ENCODE assay signal across 13 cellular contexts in genomic region chr1:181018901-181019681, GRCh38. TPM values are rescaled to one million over a fixed set of nuclear protein-coding genes. Genes with fewer than 3 reads are reported as not detected.
DNase-seq lines count a peak whose midpoint lies in the region; ATAC-seq, FAIRE-seq and TF ChIP-seq lines count a peak whose summit lies in the region.
"Had no signal": no experiment of that assay in that cellular context is flagged by ENCODE, and none has a peak within 500 bp of the region (broad histone marks: within the 10 kb centered on the region; RNA-seq: fewer than 3 reads in every experiment).

No MANE protein-coding gene starts in this region.

- H3K9me3 Mint-ChIP-seq in activated CD8-positive, alpha-beta memory T cell treated with anti-CD3 and anti-CD28 coated beads, Interleukin-2, amount 10 ng/mL, durations not matched to agents 7 days and 5 days (ENCODE audit: low read depth): no peaks in the 10 kb centered on the region

- TF ChIP-seq RAD21 in K562 (CRISPR knock-in tag; conservative IDR thresholded peaks at IDR 0.05 in 1 of 2, IDR thresholded peaks at IDR 0.05 in 1 of 2): no peak

- peak overlapping the region; percentile 39 for H3K27ac Mint-ChIP-seq in activated CD8-positive, alpha-beta memory T cell treated with anti-CD3 and anti-CD28 coated beads, Interleukin-2, amount 10 ng/mL, durations not matched to agents 7 days and 5 days

- TSS peak; percentile 11 for BruUV-seq in K562 (replicated peaks; lab: Mats Ljungman, UMichigan)

- H2AFZ ChIP-seq in K562 (ENCODE audit: low read depth, low read length) (no peak overlapping the region), osteoblast (ENCODE audit: low read length) (no peak overlapping the region)

- peaks cover 13% of the 10 kb centered on the region; the same call in 1 of the 2 replicates for H4K20me1 ChIP-seq in K562 (replicated peaks; ENCODE audit: control insufficient read depth, insufficient read depth, low read length)
- H4K20me1 ChIP-seq in osteoblast (ENCODE audit: insufficient read depth, low read length): peaks cover 39% of the 10 kb centered on the region

- WGBS in K562 (ENCODE audit: insufficient coverage, low coverage, missing lambda C conversion rate): 47% methylated on average over 1 of the region's 1 CpG

- H3K27me3 Mint-ChIP-seq in activated CD8-positive, alpha-beta memory T cell treated with anti-CD3 and anti-CD28 coated beads, Interleukin-2, amount 10 ng/mL, durations not matched to agents 7 days and 5 days: no peaks in the 10 kb centered on the region

- TF ChIP-seq CTCF in K562 (IDR thresholded peaks at IDR 0.05 in 2 of 3, conservative IDR thresholded peaks at IDR 0.05 in 1 of 3; ENCODE audit: insufficient read depth in 2 of 3, low read depth in 1 of 3, low read length in 3 of 3) (no peak), osteoblast (IDR thresholded peaks at IDR 0.05; ENCODE audit: extremely low read depth, low read depth, low read length) (no peak)

- H3K4me2 ChIP-seq in K562 (ENCODE audit: insufficient read depth, low read length) (no peak overlapping the region), osteoblast (ENCODE audit: insufficient read depth, low read length) (peak overlapping the region; percentile 8)

- TF ChIP-seq POLR2A in K562 (conservative IDR thresholded peaks at IDR 0.05): no peak

- H3K4me1 ChIP-seq in K562 (replicated peaks in 1 of 2; ENCODE audit: control insufficient read depth in 2 of 2, insufficient read depth in 2 of 2, low read length in 2 of 2) (peaks cover 8 to 13% of the 10 kb centered on the region in 2 experiments; a peak in 3 of 5 replicates), osteoblast (ENCODE audit: insufficient read depth, low read length) (peaks cover 20% of the 10 kb centered on the region)

- peaks cover 39% of the 10 kb centered on the region for H3K4me1 Mint-ChIP-seq in activated CD8-positive, alpha-beta memory T cell treated with anti-CD3 and anti-CD28 coated beads, Interleukin-2, amount 10 ng/mL, durations not matched to agents 7 days and 5 days

- no peak for ATAC-seq in activated CD8-positive, alpha-beta memory T cell treated with anti-CD3 and anti-CD28 coated beads, Interleukin-2, amount 10 ng/mL, durations not matched to agents 7 days and 5 days
- ATAC-seq in K562: no peak

- H3K9me1 ChIP-seq in K562 (ENCODE audit: control insufficient read depth, insufficient read depth, low read length): no peaks in the 10 kb centered on the region

- H3K79me2 ChIP-seq in K562 (ENCODE audit: control insufficient read depth, insufficient read depth, low read length) (peaks cover 80% of the 10 kb centered on the region), osteoblast (ENCODE audit: insufficient read depth, low read length) (peaks cover 73% of the 10 kb centered on the region)

- H3K9ac ChIP-seq in K562 (ENCODE audit: insufficient read depth in 1 of 2, low read depth in 2 of 2, low read length in 2 of 2): no peak overlapping the region

- peaks cover 12% of the 10 kb centered on the region for H3K36me3 Mint-ChIP-seq in activated CD8-positive, alpha-beta memory T cell treated with anti-CD3 and anti-CD28 coated beads, Interleukin-2, amount 10 ng/mL, durations not matched to agents 7 days and 5 days

- no peak overlapping the region for H3K4me3 Mint-ChIP-seq in activated CD8-positive, alpha-beta memory T cell treated with anti-CD3 and anti-CD28 coated beads, Interleukin-2, amount 10 ng/mL, durations not matched to agents 7 days and 5 days

- peaks cover 17% of the 10 kb centered on the region; the same call in 1 of the 3 replicates for H3K36me3 ChIP-seq in K562 (ENCODE audit: control insufficient read depth, insufficient read depth, low read length)
- H3K36me3 ChIP-seq in osteoblast (ENCODE audit: insufficient read depth, low read length): no peaks in the 10 kb centered on the region
- peaks cover 2% of the 10 kb centered on the region for H3K36me3 ChIP-seq in H7 (replicated peaks; ENCODE audit: control insufficient read depth, insufficient read depth, low read length)
- H3K36me3 ChIP-seq: cardiac muscle cell, right atrium auricular region, tibial artery had no signal

- H3K9me3 ChIP-seq in K562 (replicated peaks; ENCODE audit: control insufficient read depth, insufficient read depth, low read depth, low read length): no peaks in the 10 kb centered on the region
- H3K9me3 ChIP-seq in osteoblast (ENCODE audit: low read depth, low read length): no peaks in the 10 kb centered on the region
- H3K9me3 ChIP-seq: right atrium auricular region, tibial artery had no signal

- no peak overlapping the region for H3K27ac ChIP-seq in K562 (ENCODE audit: extremely low read depth, low read depth, low read length)
- H3K27ac ChIP-seq in osteoblast (ENCODE audit: low read depth, low read length): no peak overlapping the region
- H3K27ac ChIP-seq: cardiac muscle cell, right atrium auricular region, tibial artery had no signal

- no peak for FAIRE-seq in K562 (lab: Jason Lieb, UNC)

- H3K4me3 ChIP-seq in K562: no peak overlapping the region
- H3K4me3 ChIP-seq in osteoblast (ENCODE audit: insufficient read depth, low read length): no peak overlapping the region
- H3K4me3 ChIP-seq in H7 (ENCODE audit: insufficient read depth, low read depth, low read length): no peak overlapping the region
- H3K4me3 ChIP-seq: cardiac muscle cell, right atrium auricular region, tibial artery had no signal

- CTCF ChIA-PET in activated CD8-positive, alpha-beta memory T cell treated with anti-CD3 and anti-CD28 coated beads, Interleukin-2, amount 10 ng/mL, durations not matched to agents 7 days and 5 days (lab: Charles Lee): interaction anchor here (0.7 to 1.8 kb wide), 7 partner anchors 14 to 516 kb away, joined by 3 to 5 read pairs (median 3); partner anchors contain the start of gene ACBD6
- CTCF ChIA-PET in K562 (lab: Yijun Ruan, JAX; ENCODE audit: low intra/inter-chr PET ratio): no interaction called here

- TF ChIP-seq EP300 in K562 (IDR thresholded peaks at IDR 0.05; ENCODE audit: low read length): no peak

- H3K27me3 ChIP-seq in K562 (ENCODE audit: control insufficient read depth in 2 of 2, insufficient read depth in 2 of 2, low read length in 2 of 2): no peaks in the 10 kb centered on the region
- no peaks in the 10 kb centered on the region for H3K27me3 ChIP-seq in osteoblast (ENCODE audit: insufficient read depth, low read length)
- no peaks in the 10 kb centered on the region for H3K27me3 ChIP-seq in H7 (ENCODE audit: control insufficient read depth, insufficient read depth, low read length)
- H3K27me3 ChIP-seq: cardiac muscle cell, right atrium auricular region, tibial artery had no signal

- POLR2A ChIA-PET in K562 (lab: Yijun Ruan, JAX): interaction anchor here (0.5 to 1.2 kb wide), 7 partner anchors 12 to 159 kb away, joined by 3 to 4 read pairs (median 3); no protein-coding TSS in a partner anchor

- peak; percentile 59 for DNase-seq in activated CD8-positive, alpha-beta memory T cell treated with anti-CD3 and anti-CD28 coated beads, Interleukin-2, amount 10 ng/mL, durations not matched to agents 7 days and 5 days
- DNase-seq in activated CD8-positive, alpha-beta memory T cell treated with anti-CD3 and anti-CD28 coated beads, Interleukin-2, amount 50 U/mL, for 4 hours: no peak
- peak; percentile 26 for DNase-seq in MV-4-11 (lab: John Stamatoyannopoulos, UW)
- no peak for DNase-seq in K562 (ENCODE audit: extremely low read depth in 1 of 4, low spot score in 3 of 4)
- DNase-seq in osteoblast (ENCODE audit: insufficient read length, low spot score, missing footprints): no peak
- DNase-seq in NCI-H1694 (lab: John Stamatoyannopoulos, UW): no peak
- no peak for DNase-seq in H7
- no peak for DNase-seq in SHP77 treated with DMSO at 0.1 percent for 48 hours (lab: John Stamatoyannopoulos, UW)
- DNase-seq: NCI-H2029 treated with DMSO at 0.1 percent for 48 hours; NK-92 treated with Interleukin-12 subunit alpha and Interleukin-12 subunit beta, amount 100 ng/mL, for 24 hours; tibial artery had no signal

- intact Hi-C loops in K562 (cut with micrococcal nuclease): no loop called here

- in situ Hi-C loops in K562 (cut with MboI): no loop called here

RNA-seq across cellular contexts. Expression of gene STX6, which starts 3.6 kb away (rescaled TPM):
- total RNA-seq in activated CD8-positive, alpha-beta memory T cell treated with anti-CD3 and anti-CD28 coated beads, Interleukin-2, amount 10 ng/mL, durations not matched to agents 7 days and 5 days: 10 to 100 TPM; 16.9 to 24.1 TPM
- total RNA-seq in K562 (2011; cell fraction: chromatin; rRNA removed; ENCODE audit: low replicate concordance): 27.8 and 49.3 TPM in 2 replicates
- 14.2 and 15.1 TPM in 2 replicates for total RNA-seq in K562 (2011; cell fraction: nucleolus; rRNA removed)
- total RNA-seq in K562 (2011; cell fraction: nucleoplasm; rRNA removed): 33.1 and 59.3 TPM in 2 replicates
- total RNA-seq in K562 (2014; rRNA removed) (13.5 and 14.7 TPM in 2 replicates), K562 (2014; rRNA removed; fragmentation: Illumina TruSeq; extraction: Trizol) (14.2 and 14.7 TPM in 2 replicates), K562 (2015; rRNA removed; fragmentation: Illumina TruSeq; extraction: Trizol) (11.5 and 12.9 TPM in 2 replicates), K562 (2021) (11.9 and 13.0 TPM in 2 replicates), osteoblast (27.1 and 32.2 TPM in 2 replicates)
- polyA plus RNA-seq in K562 (2011; rRNA removed) (11.4 and 16.2 TPM in 2 replicates), K562 (2014; fragmentation: Illumina TruSeq; extraction: Trizol) (10.5 and 10.8 TPM in 2 replicates), K562 (2014; fragmentation: Nextera tagmentation; extraction: Ambion mirVana) (1 to 10 TPM; 2.5 to 2.8 TPM), K562 (2014; rRNA removed) (12.1 and 12.3 TPM in 2 replicates)
- polyA plus RNA-seq in K562 (2011; cell fraction: cytosol; rRNA removed): 7.9 and 8.7 TPM in 2 replicates
- polyA plus RNA-seq in K562 (2011; cell fraction: nucleus; rRNA removed): 11.6 and 12.0 TPM in 2 replicates
- 7.4 and 9.2 TPM in 2 replicates for polyA plus RNA-seq in K562 (2012)
- polyA minus RNA-seq in K562 (2011; rRNA and poly(A)+ RNA removed): 21.1 and 24.9 TPM in 2 replicates
- polyA minus RNA-seq in K562 (2011; cell fraction: cytosol; rRNA and poly(A)+ RNA removed): 6.6 and 8.4 TPM in 2 replicates
- 12.9 and 19.1 TPM in 2 replicates for polyA minus RNA-seq in K562 (2011; cell fraction: nucleus; rRNA and poly(A)+ RNA removed)
- 34.6 and 41.3 TPM in 2 replicates for total RNA-seq in H7 (2014; rRNA removed; shearing (Covaris generic))

RNA-seq across cellular contexts. Expression of gene MR1, which starts 14.7 kb away (rescaled TPM):
- 10 to 100 TPM; 38.7 to 41.2 TPM for total RNA-seq in activated CD8-positive, alpha-beta memory T cell treated with anti-CD3 and anti-CD28 coated beads, Interleukin-2, amount 10 ng/mL, durations not matched to agents 7 days and 5 days
- 22.3 and 22.5 TPM in 2 replicates for total RNA-seq in K562 (2011; cell fraction: chromatin; rRNA removed; ENCODE audit: low replicate concordance)
- 18.4 and 20.3 TPM in 2 replicates for total RNA-seq in K562 (2011; cell fraction: nucleolus; rRNA removed)
- total RNA-seq in K562 (2011; cell fraction: nucleoplasm; rRNA removed): 21.1 and 25.2 TPM in 2 replicates
- total RNA-seq in K562 (2014; rRNA removed) (8.7 and 9.7 TPM in 2 replicates), K562 (2014; rRNA removed; fragmentation: Illumina TruSeq; extraction: Trizol) (13.6 and 17.0 TPM in 2 replicates), K562 (2015; rRNA removed; fragmentation: Illumina TruSeq; extraction: Trizol) (14.1 and 17.1 TPM in 2 replicates), K562 (2021) (9.7 and 10.4 TPM in 2 replicates), osteoblast (29.3 and 33.0 TPM in 2 replicates)
- polyA plus RNA-seq in K562 (2011; rRNA removed) (13.1 and 21.7 TPM in 2 replicates), K562 (2014; fragmentation: Illumina TruSeq; extraction: Trizol) (16.9 and 18.5 TPM in 2 replicates), K562 (2014; fragmentation: Nextera tagmentation; extraction: Ambion mirVana) (10 to 100 TPM; 15.6 to 19.8 TPM), K562 (2014; rRNA removed) (11.3 and 11.9 TPM in 2 replicates)
- polyA plus RNA-seq in K562 (2011; cell fraction: cytosol; rRNA removed): 10.9 and 14.9 TPM in 2 replicates
- 6.1 and 10.3 TPM in 2 replicates for polyA plus RNA-seq in K562 (2011; cell fraction: nucleus; rRNA removed)
- polyA plus RNA-seq in K562 (2012): 12.3 and 24.7 TPM in 2 replicates
- polyA minus RNA-seq in K562 (2011; rRNA and poly(A)+ RNA removed): 9.1 and 12.0 TPM in 2 replicates
- 2.0 and 7.4 TPM in 2 replicates for polyA minus RNA-seq in K562 (2011; cell fraction: cytosol; rRNA and poly(A)+ RNA removed)
- 6.5 and 6.6 TPM in 2 replicates for polyA minus RNA-seq in K562 (2011; cell fraction: nucleus; rRNA and poly(A)+ RNA removed)
- total RNA-seq in H7 (2014; rRNA removed; shearing (Covaris generic)): 0.44 TPM in 1 of 2 replicates, not detected in the other
- polyA plus RNA-seq: cardiac muscle cell had no signal

Comparison
In these comparisons a context has a peak if more than half of its experiments do, and no peak if none do; other contexts are left out.
1. DNase-seq: peak in activated CD8-positive, alpha-beta memory T cell treated with anti-CD3 and anti-CD28 coated beads, Interleukin-2, amount 10 ng/mL, durations not matched to agents 7 days and 5 days (single experiment) and MV-4-11 (single experiment); none in activated CD8-positive, alpha-beta memory T cell treated with anti-CD3 and anti-CD28 coated beads, Interleukin-2, amount 50 U/mL, for 4 hours (single experiment), K562 (0 of 4), osteoblast (single experiment), NCI-H1694 (single experiment), H7 (single experiment) and SHP77 treated with DMSO at 0.1 percent for 48 hours (single experiment).